8 cellular contexts compared by ENCODE assay signal in the genomic region with DNA sequence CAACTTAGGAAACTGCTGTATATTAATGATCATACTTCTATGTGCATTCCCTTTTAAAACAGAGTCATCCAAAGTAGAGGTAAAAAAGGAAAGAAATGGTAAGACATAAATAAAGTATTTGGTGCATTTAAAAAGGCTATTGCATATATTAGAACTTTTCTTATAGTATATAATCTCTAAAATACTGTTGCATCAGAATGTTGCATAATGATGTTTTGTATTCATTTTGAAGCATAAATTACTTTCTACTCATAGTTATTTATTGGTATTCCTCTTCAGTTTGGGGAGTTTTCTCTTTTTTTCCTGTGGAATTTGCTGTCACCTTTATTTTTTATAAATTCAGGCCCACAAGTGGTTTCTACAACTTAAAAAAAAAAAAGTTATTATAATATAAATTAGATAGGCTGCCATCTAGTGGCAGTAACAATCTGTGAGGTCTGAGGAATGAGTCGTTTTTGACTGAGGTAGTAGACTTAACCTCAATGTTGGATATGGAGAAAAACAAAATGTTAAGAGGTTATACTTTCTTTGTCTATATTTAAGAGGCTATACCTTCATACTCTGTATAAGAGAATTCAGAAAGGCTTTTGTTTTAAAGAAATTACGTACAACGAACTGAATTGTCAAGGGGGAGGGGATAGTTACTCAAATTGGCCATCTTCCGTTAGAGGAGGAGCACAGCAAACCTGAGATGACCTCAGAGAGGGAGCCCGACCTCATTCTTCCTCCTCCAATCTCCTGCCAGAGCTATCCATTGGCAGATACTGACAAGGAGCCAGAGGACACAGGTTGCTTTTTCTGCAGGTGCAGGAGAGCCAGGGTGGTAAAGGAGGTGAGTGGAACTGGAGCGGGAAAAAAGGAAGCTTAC. TPM values are rescaled to one million over a fixed set of nuclear protein-coding genes. Genes with fewer than 3 reads are reported as not detected.
DNase-seq lines count a peak whose midpoint lies in the region; ATAC-seq and TF ChIP-seq lines count a peak whose summit lies in the region.
"Had no signal": no experiment of that assay in that cellular context is flagged by ENCODE, and none has a peak within 500 bp of the region (broad histone marks: within the 10 kb centered on the region; RNA-seq: fewer than 3 reads in every experiment).

No MANE protein-coding gene starts in this region.

- no peaks in the 10 kb centered on the region for H3K27me3 Mint-ChIP-seq in activated CD4-positive, alpha-beta T cell treated with anti-CD3 and anti-CD28 coated beads, Interleukin-2, amount 10 ng/mL, durations not matched to agents 24 days and 14 days
- H3K27me3 Mint-ChIP-seq in neural progenitor cell (ENCODE audit: insufficient read depth, low read depth) = no peaks in the 10 kb centered on the region
- H3K27me3 Mint-ChIP-seq: activated naive CD4-positive, alpha-beta T cell treated with anti-CD3 and anti-CD28 coated beads, Interleukin-2, amount 50 U/mL, for 24 hours had no signal

- ATAC-seq in DND-41 (ENCODE audit: insufficient read depth, low read depth) (peak; percentile 73), GM19351 (IDR thresholded peaks at IDR 0.05; ENCODE audit: unreplicated experiment) (peak; percentile 67)

- no peaks in the 10 kb centered on the region for H3F3A ChIP-seq in neural progenitor cell (ENCODE audit: low read depth)

- H3K79me2 ChIP-seq in DND-41 (ENCODE audit: insufficient read depth, low read length) = no peaks in the 10 kb centered on the region
- no peaks in the 10 kb centered on the region for H3K79me2 ChIP-seq in neural progenitor cell (ENCODE audit: low read depth)

- H3K4me1 ChIP-seq in DND-41 (ENCODE audit: insufficient read depth, low read length) (no peaks in the 10 kb centered on the region), neural progenitor cell (no peaks in the 10 kb centered on the region)

- H3K27me3 ChIP-seq in DND-41 (ENCODE audit: insufficient read depth, low read length, poor library complexity) (no peaks in the 10 kb centered on the region), neural progenitor cell (no peaks in the 10 kb centered on the region)

- H3K9me3 ChIP-seq in DND-41 (ENCODE audit: insufficient read depth, low read length, severe bottlenecking) (no peaks in the 10 kb centered on the region), neural progenitor cell (ENCODE audit: low read depth) (no peaks in the 10 kb centered on the region)

- no peak overlapping the region; the same call in 1 of the 2 replicates for H3K27ac ChIP-seq in DND-41 (ENCODE audit: low read length)
- no peak overlapping the region for H3K27ac ChIP-seq in neural progenitor cell

- H3K4me3 Mint-ChIP-seq in activated CD4-positive, alpha-beta T cell treated with anti-CD3 and anti-CD28 coated beads, Interleukin-2, amount 10 ng/mL, durations not matched to agents 24 days and 14 days = no peak overlapping the region
- H3K4me3 Mint-ChIP-seq in neural progenitor cell = no peak overlapping the region
- H3K4me3 Mint-ChIP-seq: activated naive CD4-positive, alpha-beta T cell treated with anti-CD3 and anti-CD28 coated beads, Interleukin-2, amount 50 U/mL, for 24 hours had no signal

- intact Hi-C loops in activated CD4-positive, alpha-beta T cell treated with anti-CD3 and anti-CD28 coated beads, Interleukin-2, amount 10 ng/mL, durations not matched to agents 24 days and 14 days (cut with micrococcal nuclease) = loop anchor here (1.0 to 2.0 kb wide), 2 partner anchors 23 to 37 kb away; partner anchors contain the start of genes ANKAR and ASNSD1

- no peak overlapping the region for H3K27ac Mint-ChIP-seq in activated CD4-positive, alpha-beta T cell treated with anti-CD3 and anti-CD28 coated beads, Interleukin-2, amount 10 ng/mL, durations not matched to agents 24 days and 14 days
- H3K27ac Mint-ChIP-seq in neural progenitor cell = no peak overlapping the region
- H3K27ac Mint-ChIP-seq: activated naive CD4-positive, alpha-beta T cell treated with anti-CD3 and anti-CD28 coated beads, Interleukin-2, amount 50 U/mL, for 24 hours had no signal

- peak; percentile 51 for TF ChIP-seq CTCF in DND-41 (IDR thresholded peaks at IDR 0.05; ENCODE audit: borderline replicate concordance, extremely low read depth, low read length, poor library complexity, severe bottlenecking)
- peak; percentile 66 for TF ChIP-seq CTCF in neural progenitor cell (IDR thresholded peaks at IDR 0.05)

- H3K9ac ChIP-seq in DND-41 (ENCODE audit: low read depth, low read length) (no peak overlapping the region; the same call in 1 of the 2 replicates), neural progenitor cell (no peak overlapping the region)

- no peak overlapping the region for H3K4me2 ChIP-seq in DND-41 (ENCODE audit: insufficient read depth, low read length)
- peak overlapping the region; percentile 50 for H3K4me2 ChIP-seq in neural progenitor cell

- H3K4me3 ChIP-seq in DND-41 (ENCODE audit: low read depth in 1 of 2, low read length in 2 of 2) = no peak overlapping the region
- peak overlapping the region; percentile 27 for H3K4me3 ChIP-seq in neural progenitor cell

- no peaks in the 10 kb centered on the region for H4K20me1 ChIP-seq in DND-41 (ENCODE audit: insufficient read depth, low read length)
- H4K20me1 ChIP-seq in neural progenitor cell (ENCODE audit: low read depth) = no peaks in the 10 kb centered on the region

- H3K36me3 ChIP-seq in DND-41 (ENCODE audit: insufficient read depth, low read length) = no peaks in the 10 kb centered on the region; the same call in 1 of the 2 replicates
- no peaks in the 10 kb centered on the region for H3K36me3 ChIP-seq in neural progenitor cell

- 0 out of 2 replicates have a peak overlapping the region, but pooled peaks have one; percentile 39 for H2AFZ ChIP-seq in DND-41 (ENCODE audit: low read depth, low read length)
- peak overlapping the region; percentile 38 for H2AFZ ChIP-seq in neural progenitor cell (replicated peaks)

- no peaks in the 10 kb centered on the region for H3K9me3 Mint-ChIP-seq in activated CD4-positive, alpha-beta T cell treated with anti-CD3 and anti-CD28 coated beads, Interleukin-2, amount 10 ng/mL, durations not matched to agents 24 days and 14 days
- no peaks in the 10 kb centered on the region for H3K9me3 Mint-ChIP-seq in neural progenitor cell
- H3K9me3 Mint-ChIP-seq: activated naive CD4-positive, alpha-beta T cell treated with anti-CD3 and anti-CD28 coated beads, Interleukin-2, amount 50 U/mL, for 24 hours had no signal

- H3K36me3 Mint-ChIP-seq in activated CD4-positive, alpha-beta T cell treated with anti-CD3 and anti-CD28 coated beads, Interleukin-2, amount 10 ng/mL, durations not matched to agents 24 days and 14 days (ENCODE audit: low read depth) = peaks cover 2% of the 10 kb centered on the region
- H3K36me3 Mint-ChIP-seq in neural progenitor cell = no peaks in the 10 kb centered on the region

- DNase-seq in DND-41 (peak; percentile 39), NCI-H1105 (lab: John Stamatoyannopoulos, UW) (peak; percentile 4), fibroblast of peridontal ligament (ENCODE audit: extremely low read depth) (peak; percentile 76), neural progenitor cell (ENCODE audit: low spot score) (peak; percentile 56), NCI-H524 treated with DMSO at 0.1 percent for 48 hours (lab: John Stamatoyannopoulos, UW) (no peak)
- peak; percentile 81 for DNase-seq in activated CD4-positive, alpha-beta T cell treated with anti-CD3 and anti-CD28 coated beads, Interleukin-2, amount 10 ng/mL, durations not matched to agents 24 days and 14 days

- H3K4me1 Mint-ChIP-seq in activated CD4-positive, alpha-beta T cell treated with anti-CD3 and anti-CD28 coated beads, Interleukin-2, amount 10 ng/mL, durations not matched to agents 24 days and 14 days = no peaks in the 10 kb centered on the region
- H3K4me1 Mint-ChIP-seq in neural progenitor cell = no peaks in the 10 kb centered on the region

RNA-seq across cellular contexts. Expression of gene ANKAR, which starts 23.8 kb away (rescaled TPM):
- total RNA-seq in activated CD4-positive, alpha-beta T cell treated with anti-CD3 and anti-CD28 coated beads, Interleukin-2, amount 10 ng/mL, durations not matched to agents 24 days and 14 days = 2.9 and 3.4 TPM in 2 replicates
- total RNA-seq in neural progenitor cell (ENCODE audit: low replicate concordance) = 5.0 and 12.0 TPM in 2 replicates

RNA-seq across cellular contexts. Expression of gene ASNSD1, which starts 37.0 kb away (rescaled TPM):
- total RNA-seq in activated CD4-positive, alpha-beta T cell treated with anti-CD3 and anti-CD28 coated beads, Interleukin-2, amount 10 ng/mL, durations not matched to agents 24 days and 14 days = 59.7 and 63.7 TPM in 2 replicates
- total RNA-seq in neural progenitor cell (ENCODE audit: low replicate concordance) = 61.3 and 100 TPM in 2 replicates
